17 cellular contexts compared by ENCODE assay signal in genomic region chr3:17983106-17983505, GRCh38.
"Had no signal": no experiment of that assay in that cellular context is flagged by ENCODE, and none has a peak within 500 bp of the region (broad histone marks: within the 10 kb centered on the region; RNA-seq: fewer than 3 reads in every experiment).

No MANE protein-coding gene starts in this region.

- H3K36me3 ChIP-seq: gastrocnemius medialis, heart left ventricle, prostate gland, transverse colon had no signal

- DNase-seq: activated CD4-positive, alpha-beta T cell treated with anti-CD3 and anti-CD28 coated beads, Interleukin-2, amount 50 U/mL, for 1 hour; activated CD8-positive, alpha-beta memory T cell treated with anti-CD3 and anti-CD28 coated beads for 24 hours; activated gamma-delta T cell treated with Interleukin-2 at 50 U/mL for 16 hours; amniotic stem cell; erythroblast; gastrocnemius medialis; heart left ventricle; left colon; right cardiac atrium; stimulated activated CD4-positive, alpha-beta T cell treated with anti-CD3 and anti-CD28 coated beads, Interleukin-15, amount 100 ng/mL, for 24 hours; stimulated activated CD4-positive, alpha-beta T cell treated with anti-CD3 and anti-CD28 coated beads, Interleukin-4, amount 100 ng/mL, for 24 hours; stimulated activated naive CD4-positive, alpha-beta T cell; substantia nigra; transverse colon had no signal

- ATAC-seq: gastrocnemius medialis, heart left ventricle, left colon, right cardiac atrium had no signal

- H3K9me3 ChIP-seq: gastrocnemius medialis, heart left ventricle, prostate gland, transverse colon had no signal

- H3K4me1 ChIP-seq: gastrocnemius medialis, prostate gland, transverse colon had no signal

- H3K27me3 ChIP-seq: gastrocnemius medialis, heart left ventricle, transverse colon had no signal

- H3K4me3 ChIP-seq: gastrocnemius medialis, heart left ventricle, lung, prostate gland, skin epidermis, transverse colon had no signal

- H3K27ac ChIP-seq: gastrocnemius medialis, heart left ventricle, prostate gland, skin epidermis, transverse colon had no signal
